Comparison of ENCODE assay signal across 8 cellular contexts in the genomic region with DNA sequence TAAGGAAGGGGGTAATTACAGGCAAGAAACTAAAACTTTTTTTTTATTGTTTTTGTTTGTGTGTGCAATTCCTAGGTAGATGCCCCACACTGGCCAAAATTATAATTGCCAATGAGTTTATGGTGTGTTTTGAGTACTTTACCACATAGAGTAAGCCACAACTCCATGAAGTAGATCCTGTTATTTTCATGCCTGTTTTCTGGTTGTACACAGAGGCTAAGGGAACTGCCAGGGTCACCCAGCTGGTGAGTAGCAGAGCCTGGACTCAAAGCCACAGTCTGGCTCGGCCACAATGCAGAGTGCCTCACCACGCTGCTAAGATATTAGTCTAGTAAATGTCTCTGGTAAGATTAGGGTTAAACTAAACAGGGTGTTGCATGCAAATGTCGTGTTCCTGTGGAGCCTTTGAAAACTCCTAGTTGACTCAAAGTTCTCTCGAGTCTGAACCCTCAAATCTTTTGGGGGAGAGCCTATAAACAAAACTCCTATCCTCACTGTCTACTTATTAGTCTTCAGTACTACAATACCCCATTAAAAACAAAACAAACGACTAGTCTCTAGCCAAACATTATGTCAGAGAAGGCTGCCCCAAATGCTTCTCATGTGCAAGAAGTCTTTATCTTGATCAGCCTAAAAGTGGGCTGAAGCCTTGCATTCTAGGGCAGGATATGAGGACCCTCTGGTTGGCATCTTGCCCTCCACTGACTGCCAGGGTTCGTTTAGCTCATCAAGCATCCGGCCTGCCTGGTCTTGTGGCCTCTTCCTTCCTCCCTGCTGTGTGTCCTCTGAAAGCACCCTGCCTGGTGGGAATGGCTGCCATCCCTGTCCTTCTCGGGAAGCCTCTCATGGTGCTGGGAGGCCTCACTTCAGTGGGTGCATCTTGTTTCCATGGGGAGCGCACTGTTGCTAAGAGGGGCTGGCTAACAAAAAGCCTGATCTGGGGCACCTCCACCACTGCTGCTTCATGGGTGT. TPM values are rescaled to one million over a fixed set of nuclear protein-coding genes. Genes with fewer than 3 reads are reported as not detected.
DNase-seq lines count a peak whose midpoint lies in the region; ATAC-seq, FAIRE-seq and TF ChIP-seq lines count a peak whose summit lies in the region.

No MANE protein-coding gene starts in this region.

- peaks cover 43% of the 10 kb centered on the region for H3K36me3 Mint-ChIP-seq in WTC11

- H3K4me1 Mint-ChIP-seq in WTC11 = peaks cover 7% of the 10 kb centered on the region

- no peak overlapping the region for H3K27ac Mint-ChIP-seq in WTC11

- TF ChIP-seq POLR2A in GM18526 (IDR thresholded peaks at IDR 0.05; ENCODE audit: extremely low read depth, insufficient read length) (peak; percentile 49), H54 (IDR thresholded peaks at IDR 0.05; ENCODE audit: low read depth, low read length) (no peak)

- peak; percentile 26 for ATAC-seq in HG02852 (IDR thresholded peaks at IDR 0.05; ENCODE audit: unreplicated experiment)
- no peak for ATAC-seq in WTC11

- no peak overlapping the region for H3K4me3 Mint-ChIP-seq in WTC11

- no peak for FAIRE-seq in H54 (lab: Jason Lieb, UNC)

- H3K27me3 Mint-ChIP-seq in WTC11 (ENCODE audit: low read depth) = peaks cover 10% of the 10 kb centered on the region

- CTCF ChIA-PET in WTC11 (lab: Charles Lee) = interaction anchor here (0.7 to 1.4 kb wide), 2 partner anchors 79 to 106 kb away, joined by 3 to 5 read pairs; no protein-coding TSS in a partner anchor

- DNase-seq in astrocyte of the hippocampus (ENCODE audit: low read depth, low spot score) (peak; percentile 20), posterior vena cava (ENCODE audit: low spot score) (peak; percentile 86), islet precursor cell (no peak), WTC11 (ENCODE audit: low spot score) (no peak), H54 (ENCODE audit: insufficient read length, low spot score) (no peak)
- DNase-seq in stimulated activated CD4-positive, alpha-beta T cell treated with anti-CD3 and anti-CD28 coated beads, Interleukin-2, amount 100 ng/mL, for 24 hours = no peak

- intact Hi-C loops in posterior vena cava (cut with DNase I) = no loop called here

- peaks cover 37% of the 10 kb centered on the region for H3K9me3 Mint-ChIP-seq in WTC11

- no peak for TF ChIP-seq CTCF in WTC11 (IDR thresholded peaks at IDR 0.05)

- POLR2A ChIA-PET in WTC11 (lab: Charles Lee) = no interaction called here

TF ChIP-seq in WTC11, 78 proteins besides CTCF, POLR2A, EP300 and RAD21:
- TF ChIP-seq, protein P1, sequence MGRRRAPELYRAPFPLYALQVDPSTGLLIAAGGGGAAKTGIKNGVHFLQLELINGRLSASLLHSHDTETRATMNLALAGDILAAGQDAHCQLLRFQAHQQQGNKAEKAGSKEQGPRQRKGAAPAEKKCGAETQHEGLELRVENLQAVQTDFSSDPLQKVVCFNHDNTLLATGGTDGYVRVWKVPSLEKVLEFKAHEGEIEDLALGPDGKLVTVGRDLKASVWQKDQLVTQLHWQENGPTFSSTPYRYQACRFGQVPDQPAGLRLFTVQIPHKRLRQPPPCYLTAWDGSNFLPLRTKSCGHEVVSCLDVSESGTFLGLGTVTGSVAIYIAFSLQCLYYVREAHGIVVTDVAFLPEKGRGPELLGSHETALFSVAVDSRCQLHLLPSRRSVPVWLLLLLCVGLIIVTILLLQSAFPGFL (CRISPR knock-in tag; IDR thresholded peaks at IDR 0.05; ENCODE audit: borderline replicate concordance) = no peak
- no peak for TF ChIP-seq SOX15 (CRISPR knock-in tag; IDR thresholded peaks at IDR 0.05)
- no peak for TF ChIP-seq SMAD3 (CRISPR knock-in tag; IDR thresholded peaks at IDR 0.05; ENCODE audit: borderline replicate concordance)
- TF ChIP-seq ZMAT4 (CRISPR knock-in tag; IDR thresholded peaks at IDR 0.05) = no peak
- TF ChIP-seq ZNF317 (CRISPR knock-in tag; IDR thresholded peaks at IDR 0.05; ENCODE audit: borderline replicate concordance, low read depth) = no peak
- no peak for TF ChIP-seq ZNF219 (CRISPR knock-in tag; IDR thresholded peaks at IDR 0.05; ENCODE audit: borderline replicate concordance)
- TF ChIP-seq MYBL2 (CRISPR knock-in tag; IDR thresholded peaks at IDR 0.05) = no peak

RNA-seq across cellular contexts. Expression of gene DUSP22, which starts 4.2 kb away (rescaled TPM):
- 10 to 100 TPM; 45.7 to 51.8 TPM for total RNA-seq in posterior vena cava
- 37.2 to 41.4 TPM (median 38.5 TPM) in 3 replicates for total RNA-seq in WTC11 (2021)

Comparison
In these comparisons a context has a peak if more than half of its experiments do, and no peak if none do; other contexts are left out.
1. DNase-seq: peak in astrocyte of the hippocampus (single experiment) and posterior vena cava (single experiment); none in stimulated activated CD4-positive, alpha-beta T cell treated with anti-CD3 and anti-CD28 coated beads, Interleukin-2, amount 100 ng/mL, for 24 hours (0 of 2), islet precursor cell (single experiment), WTC11 (single experiment) and H54 (single experiment).